In the genomic region with DNA sequence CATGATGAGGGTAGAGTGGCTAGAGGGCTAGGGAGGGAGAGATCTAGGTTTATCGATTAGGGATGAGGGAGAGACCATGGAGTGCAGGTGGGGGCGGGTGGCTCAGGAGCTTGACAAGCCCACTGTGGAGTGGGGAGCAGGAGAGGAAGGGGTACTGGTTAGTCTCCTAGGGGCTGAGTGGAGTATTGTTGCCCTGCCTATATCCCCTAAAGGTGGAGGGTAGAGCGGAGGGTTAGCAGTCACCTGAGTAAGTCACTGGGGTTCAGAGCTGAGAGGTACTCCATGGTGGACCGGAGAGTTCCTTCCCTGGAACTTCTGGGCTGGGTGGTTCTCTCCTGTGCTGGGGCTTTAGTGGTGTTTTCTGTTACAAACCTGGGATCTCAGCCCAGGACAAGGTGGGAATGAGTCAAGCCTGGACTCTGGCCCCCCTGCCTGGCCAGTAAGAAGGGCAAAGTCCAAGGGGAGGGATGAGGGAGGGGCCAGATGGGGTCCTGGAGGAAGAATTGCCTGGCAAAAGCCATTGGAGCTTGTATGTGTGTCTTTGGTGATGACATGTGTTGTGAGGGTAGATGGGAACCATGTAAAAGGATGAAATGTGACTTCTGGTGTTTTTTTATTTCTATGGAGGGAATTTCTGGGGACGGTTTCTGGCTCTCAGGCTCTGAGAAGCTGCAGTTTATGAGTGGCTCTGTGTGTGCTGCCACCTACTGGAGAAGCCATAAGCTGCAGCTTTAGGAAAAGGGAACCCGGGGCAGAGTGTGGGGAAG, we compare ENCODE assay signal across 8 cellular contexts. TPM values are rescaled to one million over a fixed set of nuclear protein-coding genes. Genes with fewer than 3 reads are reported as not detected.
DNase-seq lines count a peak whose midpoint lies in the region; ATAC-seq, FAIRE-seq and TF ChIP-seq lines count a peak whose summit lies in the region.

A gene with protein sequence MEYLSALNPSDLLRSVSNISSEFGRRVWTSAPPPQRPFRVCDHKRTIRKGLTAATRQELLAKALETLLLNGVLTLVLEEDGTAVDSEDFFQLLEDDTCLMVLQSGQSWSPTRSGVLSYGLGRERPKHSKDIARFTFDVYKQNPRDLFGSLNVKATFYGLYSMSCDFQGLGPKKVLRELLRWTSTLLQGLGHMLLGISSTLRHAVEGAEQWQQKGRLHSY (minus strand): TSS at position 403 of the 767 bp plus-strand sequence. CDS start 119 bp downstream, at position 284.

- H3K27ac ChIP-seq in HEK293 (ENCODE audit: extremely low read depth, low read depth, low read length) = no peak within 1 kb of the TSS
- no peak within 1 kb of the TSS for H3K27ac ChIP-seq in endothelial cell of umbilical vein (ENCODE audit: insufficient read depth, low read depth, low read length)
- peak within 1 kb of the TSS; percentile 72 for H3K27ac ChIP-seq in muscle layer of duodenum (ENCODE audit: low read length)

- dilution Hi-C loops in endothelial cell of umbilical vein (cut with MboI; ENCODE audit: extremely low pct_ligation_motif_present, low sequenced_read_pairs) = no loop called here

- peak; percentile 86 for FAIRE-seq in endothelial cell of umbilical vein (lab: Jason Lieb, UNC)

- ATAC-seq in GM18505 (IDR thresholded peaks at IDR 0.05; ENCODE audit: unreplicated experiment) = no peak

- no peak within 1 kb of the TSS for H2AFZ ChIP-seq in endothelial cell of umbilical vein (ENCODE audit: low read depth, low read length)

- POLR2A ChIA-PET in HEK293 (lab: Yijun Ruan, JAX) = interaction anchor here (0.8 to 2.7 kb wide), 15 partner anchors 8 to 193 kb away, joined by 3 to 15 read pairs (median 3); a partner anchor contains a TSS
- POLR2A ChIA-PET in endothelial cell of umbilical vein (lab: Charles Lee) = interaction anchor here (0.9 to 1.2 kb wide), 3 partner anchors 65 to 95 kb away, joined by 3 to 4 read pairs (median 3); a partner anchor contains a TSS

- TF ChIP-seq CTCF in HEK293 (tag by site-specific recombination; IDR thresholded peaks at IDR 0.05) (peak; percentile 78), endothelial cell of umbilical vein (IDR thresholded peaks at IDR 0.05; ENCODE audit: extremely low read depth in 1 of 2, insufficient read depth in 1 of 2, low read depth in 1 of 2, low read length in 2 of 2) (peak; percentile 86 to 89), type B pancreatic cell (conservative IDR thresholded peaks at IDR 0.05) (peak; percentile 94)

- H3K9me3 ChIP-seq in HEK293 (ENCODE audit: control insufficient read depth, insufficient read depth, low read depth, low read length) (no peaks in the 10 kb centered on the region), endothelial cell of umbilical vein (replicated peaks; ENCODE audit: control insufficient read depth, insufficient read depth, low read length) (no peaks in the 10 kb centered on the region), muscle layer of duodenum (ENCODE audit: control insufficient read depth in 1 of 2, low read length in 2 of 2) (no peaks in the 10 kb centered on the region)

- no peaks in the 10 kb centered on the region for H4K20me1 ChIP-seq in endothelial cell of umbilical vein (replicated peaks; ENCODE audit: control insufficient read depth, extremely low read depth, insufficient read depth, low read length)

- H3K79me2 ChIP-seq in endothelial cell of umbilical vein (ENCODE audit: control insufficient read depth, insufficient read depth, low read length) = no peaks in the 10 kb centered on the region

- no peak within 1 kb of the TSS for H3K9ac ChIP-seq in endothelial cell of umbilical vein (replicated peaks; ENCODE audit: extremely low read depth, insufficient read depth, low read length)

- peaks cover 7% of the 10 kb centered on the region for H3K4me1 Mint-ChIP-seq in type B pancreatic cell (ENCODE audit: unreplicated experiment)

- H3K9me3 Mint-ChIP-seq in type B pancreatic cell = no peaks in the 10 kb centered on the region

- CTCF ChIA-PET in HEK293 (lab: Yijun Ruan, JAX) = interaction anchor here (0.6 to 5.1 kb wide), 45 partner anchors 9 to 683 kb away, joined by 3 to 70 read pairs (median 4); a partner anchor contains a TSS
- CTCF ChIA-PET in endothelial cell of umbilical vein (lab: Charles Lee) = interaction anchor here (0.6 to 7.4 kb wide), 51 partner anchors 9 to 754 kb away, joined by 3 to 122 read pairs (median 5); a partner anchor contains a TSS

- H3K4me2 ChIP-seq in endothelial cell of umbilical vein (ENCODE audit: insufficient read depth, low read length) = no peak within 1 kb of the TSS

- no peaks in the 10 kb centered on the region for H3K4me1 ChIP-seq in HEK293 (ENCODE audit: control insufficient read depth, insufficient read depth, low read length)
- peaks cover 29% of the 10 kb centered on the region for H3K4me1 ChIP-seq in endothelial cell of umbilical vein (ENCODE audit: control insufficient read depth, extremely low read depth, insufficient read depth, low read length)
- peaks cover 12 to 21% of the 10 kb centered on the region in 2 donors for H3K4me1 ChIP-seq in muscle layer of duodenum (ENCODE audit: control insufficient read depth in 1 of 2, insufficient read depth in 2 of 2, low read length in 2 of 2)

- TF ChIP-seq POLR2A in endothelial cell of umbilical vein (IDR thresholded peaks at IDR 0.05; ENCODE audit: low read depth, low read length) (no peak), GM18505 (IDR thresholded peaks at IDR 0.05; ENCODE audit: borderline replicate concordance, extremely low read depth, insufficient read depth, insufficient read length) (no peak)

- H3K36me3 Mint-ChIP-seq in type B pancreatic cell = peaks cover 26% of the 10 kb centered on the region

- peak; percentile 60 for DNase-seq in COLO668 (lab: John Stamatoyannopoulos, UW; ENCODE audit: unreplicated experiment)
- DNase-seq in NOMO-1 treated with DMSO at 0.1 percent for 48 hours (lab: John Stamatoyannopoulos, UW; ENCODE audit: unreplicated experiment) = peak; percentile 46
- peak; percentile 48 for DNase-seq in activated T-cell treated with anti-CD3 and anti-CD28 coated beads for 4 hours
- peak; percentile 52 for DNase-seq in endothelial cell of umbilical vein (ENCODE audit: low read depth, low spot score)
- DNase-seq in type B pancreatic cell (ENCODE audit: extremely low spot score, unreplicated experiment) = no peak

- peak within 1 kb of the TSS; percentile 45 for H3K4me3 Mint-ChIP-seq in type B pancreatic cell

- intact Hi-C loops in endothelial cell of umbilical vein (cut with micrococcal nuclease) = loop anchor here (1.0 kb wide), 2 partner anchors 36 to 65 kb away; a partner anchor contains a TSS

- peak within 1 kb of the TSS; percentile 70 for H3K27ac Mint-ChIP-seq in type B pancreatic cell

- H3K27me3 Mint-ChIP-seq in type B pancreatic cell = no peaks in the 10 kb centered on the region

- BruUV-seq in endothelial cell of umbilical vein (replicated peaks; lab: Mats Ljungman, UMichigan) = no TSS peak

- peaks cover 20 to 92% of the 10 kb centered on the region in 2 experiments for H3K36me3 ChIP-seq in HEK293 (ENCODE audit: control insufficient read depth in 2 of 2, insufficient read depth in 1 of 2, low read length in 2 of 2)
- H3K36me3 ChIP-seq in endothelial cell of umbilical vein (ENCODE audit: control insufficient read depth in 2 of 2, extremely low read depth in 1 of 2, insufficient read depth in 2 of 2, low read length in 2 of 2) = peaks cover 0 to 33% of the 10 kb centered on the region in 2 experiments
- peaks cover 40 to 48% of the 10 kb centered on the region in 2 donors for H3K36me3 ChIP-seq in muscle layer of duodenum (ENCODE audit: control insufficient read depth in 1 of 2, insufficient read depth in 2 of 2, low read length in 2 of 2)

- H3K27me3 ChIP-seq in endothelial cell of umbilical vein (ENCODE audit: control insufficient read depth in 2 of 2, insufficient read depth in 2 of 2, low read length in 2 of 2) (no peaks in the 10 kb centered on the region), muscle layer of duodenum (ENCODE audit: low read depth, low read length) (no peaks in the 10 kb centered on the region)

- H3K4me3 ChIP-seq in HEK293 (ENCODE audit: low read depth, low read length) = no peak within 1 kb of the TSS
- no peak within 1 kb of the TSS for H3K4me3 ChIP-seq in endothelial cell of umbilical vein (replicated peaks in 1 of 3; ENCODE audit: insufficient read depth in 1 of 3, low read depth in 1 of 3, low read length in 3 of 3)
- H3K4me3 ChIP-seq in muscle layer of duodenum (ENCODE audit: low read depth in 1 of 2, low read length in 2 of 2) = peak within 1 kb of the TSS in 1 of 2 donors; percentile 40

- no peaks in the 10 kb centered on the region for H3K9me1 ChIP-seq in endothelial cell of umbilical vein (replicated peaks; ENCODE audit: control insufficient read depth, extremely low read depth, insufficient read depth, low read length)

TF ChIP-seq in HEK293, 187 proteins besides CTCF, POLR2A, EP300 and RAD21 (continues in another document):
- no peak for TF ChIP-seq KLF16 (tag by site-specific recombination; IDR thresholded peaks at IDR 0.05)
- 0 out of 2 replicates have a peak, but pooled peaks have one; percentile 10 for TF ChIP-seq SP7 (tag by site-specific recombination; IDR thresholded peaks at IDR 0.05)
- peak; percentile 85 for TF ChIP-seq ZBTB20 (tag by site-specific recombination; IDR thresholded peaks at IDR 0.05)
- TF ChIP-seq ZBTB17 (tag by site-specific recombination; IDR thresholded peaks at IDR 0.05) = peak; percentile 24; the same call in 1 of the 2 replicates
- peak; percentile 40 for TF ChIP-seq ZNF654 (tag by site-specific recombination; IDR thresholded peaks at IDR 0.05; ENCODE audit: low read depth)

TF ChIP-seq in endothelial cell of umbilical vein, 7 proteins besides CTCF, POLR2A, EP300 and RAD21:
- TF ChIP-seq POLR2AphosphoS5 (IDR thresholded peaks at IDR 0.05; ENCODE audit: insufficient read depth, low read depth, low read length) = no peak
- TF ChIP-seq, protein P1, sequence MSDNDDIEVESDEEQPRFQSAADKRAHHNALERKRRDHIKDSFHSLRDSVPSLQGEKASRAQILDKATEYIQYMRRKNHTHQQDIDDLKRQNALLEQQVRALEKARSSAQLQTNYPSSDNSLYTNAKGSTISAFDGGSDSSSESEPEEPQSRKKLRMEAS (IDR thresholded peaks at IDR 0.05; ENCODE audit: insufficient read depth, insufficient read length) = no peak

RNA-seq across cellular contexts. Expression of the gene that starts here (rescaled TPM):
- total RNA-seq in endothelial cell of umbilical vein (4.6 and 5.2 TPM in 2 replicates), type B pancreatic cell (ENCODE audit: low replicate concordance) (4.9 and 11.1 TPM in 2 replicates)
- polyA plus RNA-seq in endothelial cell of umbilical vein = 7.2 and 14.9 TPM in 2 replicates
- 5.4 and 5.5 TPM in 2 replicates for polyA plus RNA-seq in endothelial cell of umbilical vein (2011; cell fraction: cytosol; rRNA removed)
- 14.0 and 14.4 TPM in 2 replicates for polyA plus RNA-seq in endothelial cell of umbilical vein (2011; cell fraction: nucleus; rRNA removed)
- polyA plus RNA-seq in endothelial cell of umbilical vein (2012) = 0.76 and 2.3 TPM in 2 replicates
- polyA minus RNA-seq in endothelial cell of umbilical vein = 3.0 and 7.3 TPM in 2 replicates
- polyA minus RNA-seq in endothelial cell of umbilical vein (2011; cell fraction: cytosol; rRNA and poly(A)+ RNA removed) = 5.6 TPM
- polyA minus RNA-seq in endothelial cell of umbilical vein (2011; cell fraction: nucleus; rRNA and poly(A)+ RNA removed) = 3.5 and 4.0 TPM in 2 replicates
